8 cellular contexts compared by ENCODE assay signal in genomic region chr4:129641179-129641578, GRCh38.
DNase-seq lines count a peak whose midpoint lies in the region; ATAC-seq and TF ChIP-seq lines count a peak whose summit lies in the region.

No MANE protein-coding gene starts in this region.

- no peaks in the 10 kb centered on the region for H4K20me1 ChIP-seq in PC-9 (ENCODE audit: insufficient read depth)
- no peaks in the 10 kb centered on the region for H4K20me1 ChIP-seq in smooth muscle cell (ENCODE audit: low read depth)

- intact Hi-C loops in PC-9 (cut with micrococcal nuclease; ENCODE audit: unreplicated experiment) = loop anchor here (1.0 to 5.0 kb wide), 2 partner anchors 279 to 297 kb away; no protein-coding TSS in a partner anchor

- no peak overlapping the region for H3K9ac ChIP-seq in smooth muscle cell (ENCODE audit: low read depth)

- ATAC-seq in GM19035 (IDR thresholded peaks at IDR 0.05; ENCODE audit: unreplicated experiment) (peak; percentile 84), HG03432 (IDR thresholded peaks at IDR 0.05; ENCODE audit: unreplicated experiment) (peak; percentile 83)

- H3K27ac ChIP-seq in PC-9 = no peak overlapping the region
- no peak overlapping the region for H3K27ac ChIP-seq in smooth muscle cell (ENCODE audit: low read depth)

- no peak overlapping the region for H3K4me3 ChIP-seq in PC-9
- H3K4me3 ChIP-seq in smooth muscle cell = no peak overlapping the region

- H2AFZ ChIP-seq in PC-9 (no peak overlapping the region), smooth muscle cell (ENCODE audit: low read depth) (no peak overlapping the region)

- no peaks in the 10 kb centered on the region for H3K9me3 Mint-ChIP-seq in activated naive CD8-positive, alpha-beta T cell treated with anti-CD3 and anti-CD28 coated beads for 36 hours

- no peaks in the 10 kb centered on the region for H3K27me3 Mint-ChIP-seq in activated naive CD8-positive, alpha-beta T cell treated with anti-CD3 and anti-CD28 coated beads for 36 hours

- no peaks in the 10 kb centered on the region for H3K36me3 Mint-ChIP-seq in activated naive CD8-positive, alpha-beta T cell treated with anti-CD3 and anti-CD28 coated beads for 36 hours

- POLR2A ChIA-PET in PC-9 (lab: Charles Lee; ENCODE audit: unreplicated experiment) = no interaction called here

- 33% methylated on average over 5 of the region's 5 CpGs for WGBS in smooth muscle cell (ENCODE audit: low lambda C conversion rate)

- no peaks in the 10 kb centered on the region for H3K4me1 Mint-ChIP-seq in activated naive CD8-positive, alpha-beta T cell treated with anti-CD3 and anti-CD28 coated beads for 36 hours

- no peaks in the 10 kb centered on the region for H3K9me2 ChIP-seq in PC-9 (ENCODE audit: insufficient read depth)

- no peaks in the 10 kb centered on the region for H3F3A ChIP-seq in PC-9 (ENCODE audit: insufficient read depth, low read depth)
- H3F3A ChIP-seq in smooth muscle cell (ENCODE audit: low read depth) = no peaks in the 10 kb centered on the region

- CTCF ChIA-PET in PC-9 (lab: Charles Lee) = no interaction called here

- no peaks in the 10 kb centered on the region for H3K27me3 ChIP-seq in PC-9 (ENCODE audit: insufficient read depth, low read depth)
- H3K27me3 ChIP-seq in smooth muscle cell (ENCODE audit: low read depth) = no peaks in the 10 kb centered on the region

- H3K4me3 Mint-ChIP-seq in activated naive CD8-positive, alpha-beta T cell treated with anti-CD3 and anti-CD28 coated beads for 36 hours = no peak overlapping the region

- H3K4me2 ChIP-seq in PC-9 (no peak overlapping the region), smooth muscle cell (no peak overlapping the region)

- DNase-seq in COR-L47 (lab: John Stamatoyannopoulos, UW) (peak; percentile 17), PC-9 (peak in 1 of 2 experiments; percentile 29), hypothalamus (lab: John Stamatoyannopoulos, UW) (peak in 27 of 51 donors; percentile 1 to 60 (median 10)), smooth muscle cell (lab: John Stamatoyannopoulos, UW; ENCODE audit: unreplicated experiment) (peak; percentile 4), epidermal melanocyte (ENCODE audit: insufficient read length, low spot score) (no peak)
- peak; percentile 10 for DNase-seq in activated naive CD8-positive, alpha-beta T cell treated with anti-CD3 and anti-CD28 coated beads for 36 hours

- H3K4me1 ChIP-seq in PC-9 (replicated peaks; ENCODE audit: insufficient read depth) (no peaks in the 10 kb centered on the region), smooth muscle cell (ENCODE audit: low read depth) (no peaks in the 10 kb centered on the region)

- TF ChIP-seq CTCF in PC-9 (conservative IDR thresholded peaks at IDR 0.05) (peak; percentile 77), smooth muscle cell (IDR thresholded peaks at IDR 0.05; ENCODE audit: borderline replicate concordance, insufficient read depth, poor library complexity, severe bottlenecking) (peak; percentile 82)

- H3K9me3 ChIP-seq in PC-9 (ENCODE audit: insufficient read depth, low read depth) (no peaks in the 10 kb centered on the region), smooth muscle cell (replicated peaks; ENCODE audit: low read depth) (no peaks in the 10 kb centered on the region)

- H3K36me3 ChIP-seq in PC-9 (ENCODE audit: low read depth) (no peaks in the 10 kb centered on the region), smooth muscle cell (ENCODE audit: low read depth) (no peaks in the 10 kb centered on the region)

- no peaks in the 10 kb centered on the region for H3K79me2 ChIP-seq in PC-9 (ENCODE audit: low read depth)
- no peaks in the 10 kb centered on the region for H3K79me2 ChIP-seq in smooth muscle cell (ENCODE audit: low read depth)

- H3K27ac Mint-ChIP-seq in activated naive CD8-positive, alpha-beta T cell treated with anti-CD3 and anti-CD28 coated beads for 36 hours = no peak overlapping the region

- no TSS peak for BruUV-seq in PC-9 (replicated peaks; lab: Mats Ljungman, UMichigan)
